2 cellular contexts compared by ENCODE assay signal in genomic region chr9:136323420-136323819, GRCh38.
TF ChIP-seq lines count a peak whose summit lies in the region.

No MANE protein-coding gene starts in this region.

TF ChIP-seq in IMR-90, 13 proteins besides CTCF, POLR2A, EP300 and RAD21:
- TF ChIP-seq MXI1 (IDR thresholded peaks at IDR 0.05; ENCODE audit: borderline replicate concordance, low read depth, low read length) (no peak), SMC3 (IDR thresholded peaks at IDR 0.05; ENCODE audit: low read depth, low read length) (no peak), FOS (IDR thresholded peaks at IDR 0.05; ENCODE audit: low read depth, low read length) (no peak), RFX5 (IDR thresholded peaks at IDR 0.05; ENCODE audit: low read depth, low read length) (no peak), RCOR1 (IDR thresholded peaks at IDR 0.05; ENCODE audit: insufficient replicate concordance, low read length) (no peak), USF2 (IDR thresholded peaks at IDR 0.05; ENCODE audit: low read depth, low read length) (no peak), NFE2L2 (IDR thresholded peaks at IDR 0.05; ENCODE audit: low read depth, low read length) (no peak), BHLHE40 (IDR thresholded peaks at IDR 0.05; ENCODE audit: low read depth, low read length) (no peak), CEBPB (IDR thresholded peaks at IDR 0.05; ENCODE audit: low read depth, low read length) (no peak), MAZ (IDR thresholded peaks at IDR 0.05; ENCODE audit: borderline replicate concordance, low read depth, low read length) (no peak)

TF ChIP-seq in WTC11, 78 proteins besides CTCF, POLR2A, EP300 and RAD21:
- TF ChIP-seq ZNF532 (CRISPR knock-in tag; IDR thresholded peaks at IDR 0.05; ENCODE audit: borderline replicate concordance) (no peak), ATF2 (CRISPR knock-in tag; IDR thresholded peaks at IDR 0.05; ENCODE audit: borderline replicate concordance, low read depth) (no peak), PRDM15 (CRISPR knock-in tag; IDR thresholded peaks at IDR 0.05) (0 out of 2 replicates have a peak, but pooled peaks have one; percentile 9)
